In the genomic region with DNA sequence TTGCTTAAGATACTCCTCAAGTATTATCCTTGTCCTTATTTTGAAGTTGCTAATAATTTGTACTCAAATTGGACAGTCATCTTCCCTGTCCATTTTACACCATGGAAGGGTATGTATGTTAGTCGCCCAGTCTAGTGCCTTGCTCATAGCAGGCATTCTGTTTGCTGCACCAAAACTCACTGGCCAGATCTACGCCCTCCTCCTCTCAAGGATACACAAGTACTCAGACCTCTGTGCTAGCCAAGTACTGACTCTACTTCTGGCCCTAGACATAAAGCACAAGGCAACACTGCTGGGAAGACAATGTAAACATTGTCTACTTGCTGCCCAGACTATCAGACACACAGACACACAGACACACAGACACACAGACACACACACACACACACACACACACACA, we compare ENCODE assay signal across 20 cellular contexts.
"Had no signal": no experiment of that assay in that cellular context is flagged by ENCODE, and none has a peak within 500 bp of the region (broad histone marks: within the 10 kb centered on the region; RNA-seq: fewer than 3 reads in every experiment).

No MANE protein-coding gene starts in this region.

- H3K27me3 ChIP-seq: SJCRH30 had no signal

- H3K27ac ChIP-seq: KMS-11, SJCRH30, SK-N-MC had no signal

- H3K4me3 ChIP-seq: K562, SJCRH30, SK-N-MC had no signal

- FAIRE-seq: K562, RCC 7860 had no signal

- H3K4me1 Mint-ChIP-seq: IgD-negative memory B cell had no signal

- H3K9me3 ChIP-seq: SJCRH30 had no signal

- H3K4me3 Mint-ChIP-seq: IgD-negative memory B cell had no signal

- H3K27ac Mint-ChIP-seq: IgD-negative memory B cell had no signal

- DNase-seq: MM.1S, NCI-H1092 treated with DMSO at 0.1 percent for 48 hours, NCI-H1436, NCI-H187, NCI-H2029, NCI-H2081 treated with DMSO at 0.1 percent for 48 hours, NCI-H2171, NCI-H446, NCI-H510A, NCI-H524 treated with DMSO at 0.1 percent for 48 hours, NCI-H69, NCI-H774, RPMI8226, SHP77 treated with DMSO at 0.1 percent for 48 hours, SJCRH30 had no signal

- H3K9ac ChIP-seq: KMS-11 had no signal

- H3K9me3 Mint-ChIP-seq: IgD-negative memory B cell had no signal

- H3K27me3 Mint-ChIP-seq: IgD-negative memory B cell had no signal

- H3K4me2 ChIP-seq: KMS-11 had no signal

- H3K4me1 ChIP-seq: SJCRH30 had no signal

- ATAC-seq: K562 had no signal
